Comparison of ENCODE assay signal across 25 cellular contexts in the genomic region with DNA sequence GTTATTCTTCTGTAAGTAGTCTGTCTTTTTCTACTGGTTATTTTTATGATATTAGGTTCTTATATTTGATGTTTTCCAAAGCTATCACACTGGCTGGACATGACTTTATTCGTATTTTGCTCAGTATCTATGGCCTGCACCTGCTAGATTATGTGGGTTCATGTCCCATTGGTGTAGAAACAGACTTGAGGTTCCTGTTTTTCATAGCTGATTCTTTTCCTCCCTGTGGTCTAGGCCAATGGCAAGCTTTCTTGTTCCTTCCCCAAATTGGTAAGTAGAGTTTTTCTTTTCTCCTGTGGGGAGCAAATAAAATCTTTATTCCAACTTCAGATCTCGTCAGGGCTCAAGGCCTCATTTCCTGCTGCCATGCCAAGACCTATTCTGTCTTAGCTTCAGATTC. TPM values are rescaled to one million over a fixed set of nuclear protein-coding genes. Genes with fewer than 3 reads are reported as not detected.
A peak's percentile ranks its signal among the peaks of the same experiment; 100 is the strongest.
DNase-seq lines count a peak whose midpoint lies in the region; ATAC-seq lines count a peak whose summit lies in the region.
"Had no signal": no experiment of that assay in that cellular context is flagged by ENCODE, and none has a peak within 500 bp of the region (broad histone marks: within the 10 kb centered on the region; RNA-seq: fewer than 3 reads in every experiment).

No MANE protein-coding gene starts in this region.

- no peaks in the 10 kb centered on the region for H4K20me1 ChIP-seq in BLaER1 treated with 17β-estradiol and CSF1 and Interleukin-3, amounts not matched to agents 10 nM and 100 nM

- H3K79me1 ChIP-seq in mesendoderm (ENCODE audit: low read length): no peaks in the 10 kb centered on the region

- no peak overlapping the region for H3K9ac ChIP-seq in BLaER1 treated with 17β-estradiol and CSF1 and Interleukin-3, amounts not matched to agents 10 nM and 100 nM
- H3K9ac ChIP-seq in mesendoderm (ENCODE audit: low read length): no peak overlapping the region

- H2BK5ac ChIP-seq in mesendoderm (ENCODE audit: low read length): no peak overlapping the region

- peak; percentile 75 to 78 for ATAC-seq in naive B cell (ENCODE audit: low read depth in 2 of 2)
- ATAC-seq in GM19397 (IDR thresholded peaks at IDR 0.05; ENCODE audit: unreplicated experiment): no peak
- ATAC-seq: A549, left lung, natural killer cell, T-helper 17 cell had no signal

- no peaks in the 10 kb centered on the region for H3K79me2 ChIP-seq in mesendoderm (ENCODE audit: control insufficient read depth, insufficient read depth, low read length)

- H3K9me3 Mint-ChIP-seq in naive B cell: no peaks in the 10 kb centered on the region
- H3K9me3 Mint-ChIP-seq: activated naive CD4-positive, alpha-beta T cell treated with anti-CD3 and anti-CD28 coated beads, Interleukin-2, amount 50 U/mL, for 24 hours; natural killer cell had no signal

- H2BK15ac ChIP-seq in mesendoderm (replicated peaks; ENCODE audit: low read depth): no peak overlapping the region

- H3K56ac ChIP-seq in mesendoderm (ENCODE audit: low read length): no peak overlapping the region

- no peak overlapping the region for H3K4ac ChIP-seq in mesendoderm (ENCODE audit: low read depth, low read length)

- no peak overlapping the region for H3K4me3 ChIP-seq in BLaER1 treated with 17β-estradiol and CSF1 and Interleukin-3, amounts not matched to agents 10 nM and 100 nM
- no peak overlapping the region for H3K4me3 ChIP-seq in mesendoderm (ENCODE audit: low read length)
- H3K4me3 ChIP-seq: A549, left lung, SJSA1, thoracic aorta, uterus had no signal

- H3K27me3 Mint-ChIP-seq in naive B cell: no peaks in the 10 kb centered on the region
- H3K27me3 Mint-ChIP-seq: activated naive CD4-positive, alpha-beta T cell treated with anti-CD3 and anti-CD28 coated beads, Interleukin-2, amount 50 U/mL, for 24 hours had no signal

- peaks cover 0 to 16% (median 9%) of the 10 kb centered on the region in 11 experiments; a peak in 17 of 22 replicates for H3K9me3 ChIP-seq in BLaER1 treated with 17β-estradiol and CSF1 and Interleukin-3, amounts not matched to agents 10 nM and 100 nM (replicated peaks in 1 of 11)
- H3K9me3 ChIP-seq: left lung, SJSA1, thoracic aorta, uterus had no signal

- peak; percentile 53 to 64 for DNase-seq in Kasumi-1 (lab: John Stamatoyannopoulos, UW)
- DNase-seq in SKM-1 (lab: John Stamatoyannopoulos, UW; ENCODE audit: unreplicated experiment): peak; percentile 50
- no peak for DNase-seq in naive B cell
- DNase-seq in SW480 (ENCODE audit: low spot score): no peak
- DNase-seq in ACHN: no peak
- no peak for DNase-seq in mesendoderm
- DNase-seq: amygdala; COR-L47; DMS79; left lung; natural killer cell; NCI-H1092 treated with DMSO at 0.1 percent for 48 hours; NCI-H1930; NCI-H524 treated with DMSO at 0.1 percent for 48 hours; stimulated activated CD4-positive, alpha-beta T cell treated with anti-CD3 and anti-CD28 coated beads, Interleukin-15, amount 100 ng/mL, for 24 hours; stimulated activated naive CD4-positive, alpha-beta T cell treated with Interleukin-2 at 50 U/mL for 16 hours; T-helper 17 cell; uterus had no signal

- no peak overlapping the region for H3K23ac ChIP-seq in mesendoderm (ENCODE audit: low read length)

- peaks cover 38 to 65% (median 53%) of the 10 kb centered on the region in 3 donors for H3K4me1 Mint-ChIP-seq in naive B cell
- H3K4me1 Mint-ChIP-seq: activated naive CD4-positive, alpha-beta T cell treated with anti-CD3 and anti-CD28 coated beads, Interleukin-2, amount 50 U/mL, for 24 hours; mesothelial cell of epicardium; natural killer cell; T-helper 17 cell had no signal

- H3K36me3 ChIP-seq in BLaER1 treated with 17β-estradiol and CSF1 and Interleukin-3, amounts not matched to agents 10 nM and 100 nM: no peaks in the 10 kb centered on the region
- H3K36me3 ChIP-seq in mesendoderm (ENCODE audit: control insufficient read depth, insufficient read depth, low read length): no peaks in the 10 kb centered on the region
- H3K36me3 ChIP-seq: left lung, SJSA1, thoracic aorta, uterus had no signal

- no peak overlapping the region for H4K5ac ChIP-seq in mesendoderm (ENCODE audit: low read length)

- peak overlapping the region; percentile 26 to 91 (median 82) for H3K27ac Mint-ChIP-seq in naive B cell
- H3K27ac Mint-ChIP-seq: activated naive CD4-positive, alpha-beta T cell treated with anti-CD3 and anti-CD28 coated beads, Interleukin-2, amount 50 U/mL, for 24 hours; mesothelial cell of epicardium; natural killer cell; T-helper 17 cell had no signal

- H3K36me3 Mint-ChIP-seq in naive B cell: no peaks in the 10 kb centered on the region
- H3K36me3 Mint-ChIP-seq: activated naive CD4-positive, alpha-beta T cell treated with anti-CD3 and anti-CD28 coated beads, Interleukin-2, amount 50 U/mL, for 24 hours; mesothelial cell of epicardium; natural killer cell had no signal

- H3K18ac ChIP-seq in mesendoderm (ENCODE audit: low read length): no peak overlapping the region

- no CpG with 5 or more reads among the region's 2 CpGs for WGBS in mesendoderm (ENCODE audit: extremely low coverage, insufficient coverage, low lambda C conversion rate)

- no peak overlapping the region for H2BK120ac ChIP-seq in mesendoderm (ENCODE audit: low read depth, low read length)

- H3K4me3 Mint-ChIP-seq in naive B cell: peak overlapping the region in 4 of 8 donors; percentile 47 to 73 (median 57)
- H3K4me3 Mint-ChIP-seq: activated naive CD4-positive, alpha-beta T cell treated with anti-CD3 and anti-CD28 coated beads, Interleukin-2, amount 50 U/mL, for 24 hours; mesothelial cell of epicardium; natural killer cell; T-helper 17 cell had no signal

- no peaks in the 10 kb centered on the region for H3K27me3 ChIP-seq in BLaER1 treated with 17β-estradiol and CSF1 and Interleukin-3, amounts not matched to agents 10 nM and 100 nM
- no peaks in the 10 kb centered on the region for H3K27me3 ChIP-seq in mesendoderm (ENCODE audit: insufficient read depth, low read length, poor library complexity)
- H3K27me3 ChIP-seq: left lung, SJSA1, uterus had no signal

- no peak overlapping the region; a peak in 1 of 22 replicates for H3K27ac ChIP-seq in BLaER1 treated with 17β-estradiol and CSF1 and Interleukin-3, amounts not matched to agents 10 nM and 100 nM
- no peak overlapping the region for H3K27ac ChIP-seq in mesendoderm (ENCODE audit: low read depth, low read length)
- H3K27ac ChIP-seq: A549, left lung, SJSA1, thoracic aorta, uterus had no signal

- H4K8ac ChIP-seq in mesendoderm (ENCODE audit: low read depth, low read length): no peak overlapping the region

- in situ Hi-C loops in ACHN (cut with HindIII; ENCODE audit: low pct_ligation_motif_present, low pct_unique_long_range_greater_than_20kb, low sequenced_read_pairs): no loop called here

- no peak overlapping the region for H2AK5ac ChIP-seq in mesendoderm (ENCODE audit: low read length)

- peaks cover 7 to 40% (median 18%) of the 10 kb centered on the region in 10 experiments; a peak in 18 of 20 replicates for H3K4me1 ChIP-seq in BLaER1 treated with 17β-estradiol and CSF1 and Interleukin-3, amounts not matched to agents 10 nM and 100 nM
- H3K4me1 ChIP-seq in mesendoderm (ENCODE audit: control insufficient read depth, low read depth, low read length): no peaks in the 10 kb centered on the region
- H3K4me1 ChIP-seq: A549, SJSA1, uterus had no signal

- peak overlapping the region in 6 of 11 experiments; percentile 19 to 66 (median 42); a peak in 7 of 22 replicates for H3K4me2 ChIP-seq in BLaER1 treated with 17β-estradiol and CSF1 and Interleukin-3, amounts not matched to agents 10 nM and 100 nM
- no peak overlapping the region for H3K4me2 ChIP-seq in mesendoderm (ENCODE audit: low read length)
- H3K4me2 ChIP-seq: A549 had no signal

RNA-seq across cellular contexts. Expression of a gene that starts 30.2 kb away (rescaled TPM):
- polyA plus RNA-seq in naive B cell (ENCODE audit: low read depth in 6 of 6): 100 to 1,000 TPM; 239 to 378 (median 304) TPM
- 30.9 TPM for polyA plus RNA-seq in mesendoderm (2013, experiment 1 of 2)
- polyA plus RNA-seq in mesendoderm (2013, experiment 2 of 2): 33.0 TPM

Comparison
In these comparisons a context has a peak if more than half of its experiments do, and no peak if none do; other contexts are left out.
1. DNase-seq: peak in Kasumi-1 (2 of 2) and SKM-1 (single experiment); none in naive B cell (single experiment), SW480 (single experiment), ACHN (single experiment) and mesendoderm (single experiment).